25 cellular contexts compared by ENCODE assay signal in the genomic region with DNA sequence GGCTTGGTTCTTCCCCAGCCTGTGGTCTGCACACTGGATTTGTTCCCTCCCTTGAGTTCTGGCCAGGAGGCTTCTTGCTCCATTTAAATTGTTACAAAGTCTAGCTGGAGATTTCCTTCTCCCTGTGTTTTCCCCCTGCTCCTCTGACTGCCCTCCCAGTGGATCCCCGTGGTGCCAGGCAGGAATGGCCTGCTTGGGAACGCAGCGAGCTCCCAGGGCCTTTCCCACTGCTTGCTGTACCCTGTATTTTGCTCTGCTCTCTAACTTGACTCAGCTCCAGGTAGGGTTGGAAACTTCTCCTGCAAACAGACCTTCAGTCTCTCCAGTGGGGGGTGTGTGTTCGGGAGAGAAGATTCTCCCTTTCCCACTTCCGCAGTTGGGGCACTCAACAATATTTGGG.
"Had no signal": no experiment of that assay in that cellular context is flagged by ENCODE, and none has a peak within 500 bp of the region (broad histone marks: within the 10 kb centered on the region; RNA-seq: fewer than 3 reads in every experiment).

No MANE protein-coding gene starts in this region.

- H3K4me1 Mint-ChIP-seq: activated B cell treated with CpG ODN at 0.5 μM for 24 hours; activated CD4-positive, alpha-beta T cell treated with anti-CD3 and anti-CD28 coated beads, Interleukin-2, amount 10 ng/mL, durations not matched to agents 24 days and 14 days; activated naive CD8-positive, alpha-beta T cell treated with anti-CD3 and anti-CD28 coated beads, Interleukin-2, amount 50 U/mL, for 24 hours; central memory CD8-positive, alpha-beta T cell had no signal

- H3K9me3 Mint-ChIP-seq: activated CD4-positive, alpha-beta T cell treated with anti-CD3 and anti-CD28 coated beads, Interleukin-2, amount 10 ng/mL, durations not matched to agents 24 days and 14 days had no signal

- H3K4me1 ChIP-seq: ascending aorta, body of pancreas, SJSA1 had no signal

- H3K27me3 Mint-ChIP-seq: activated B cell treated with CpG ODN at 0.5 μM for 24 hours; activated CD4-positive, alpha-beta T cell treated with anti-CD3 and anti-CD28 coated beads, Interleukin-2, amount 10 ng/mL, durations not matched to agents 24 days and 14 days; activated naive CD8-positive, alpha-beta T cell treated with anti-CD3 and anti-CD28 coated beads, Interleukin-2, amount 50 U/mL, for 24 hours; central memory CD8-positive, alpha-beta T cell had no signal

- H3K27ac ChIP-seq: ascending aorta, body of pancreas, KMS-11, SJSA1 had no signal

- DNase-seq: activated B cell treated with CpG ODN at 0.5 μM for 24 hours; activated CD4-positive, alpha-beta T cell treated with anti-CD3 and anti-CD28 coated beads for 1 hour; activated CD4-positive, alpha-beta T cell treated with anti-CD3 and anti-CD28 coated beads, Interleukin-2, amount 10 ng/mL, durations not matched to agents 24 days and 14 days; activated CD4-positive, alpha-beta T cell treated with anti-CD3 and anti-CD28 coated beads, Interleukin-2, amount 50 U/mL, for 48 hours; activated effector memory CD4-positive, alpha-beta T cell treated with anti-CD3 and anti-CD28 coated beads, Interleukin-2, amount 50 U/mL, for 16 hours; activated naive CD4-positive, alpha-beta T cell treated with Interleukin-2 at 50 U/mL for 16 hours; activated naive CD8-positive, alpha-beta T cell treated with anti-CD3 and anti-CD28 coated beads, Interleukin-2, amount 50 U/mL, for 24 hours; activated T-cell treated with anti-CD3 and anti-CD28 coated beads, Interleukin-2, amount 50 U/mL, for 4 hours; amniotic stem cell; body of pancreas; MV-4-11; NCI-H1105 treated with DMSO at 0.1 percent for 48 hours; NCI-H1436 treated with DMSO at 0.1 percent for 48 hours; NCI-H187; NCI-H2081 treated with DMSO at 0.1 percent for 48 hours; NCI-H446; NCI-H524; PC-3; SHP77; SW 1271 had no signal

- H3K27ac Mint-ChIP-seq: activated B cell treated with CpG ODN at 0.5 μM for 24 hours; activated CD4-positive, alpha-beta T cell treated with anti-CD3 and anti-CD28 coated beads, Interleukin-2, amount 10 ng/mL, durations not matched to agents 24 days and 14 days; activated naive CD8-positive, alpha-beta T cell treated with anti-CD3 and anti-CD28 coated beads, Interleukin-2, amount 50 U/mL, for 24 hours; T-helper 2 cell treated with Interferon-gamma antibody and Interleukin-4, amounts not matched to agents 5 μg/mL and 100 μg/mL, for 36 hours had no signal

- H3K4me2 ChIP-seq: KMS-11 had no signal

- H3K27me3 ChIP-seq: ascending aorta, body of pancreas, SJSA1 had no signal

- H3K9ac ChIP-seq: KMS-11 had no signal

- H3K9me3 ChIP-seq: body of pancreas, SJSA1 had no signal

- H3K4me3 Mint-ChIP-seq: activated B cell treated with CpG ODN at 0.5 μM for 24 hours; activated CD4-positive, alpha-beta T cell treated with anti-CD3 and anti-CD28 coated beads, Interleukin-2, amount 10 ng/mL, durations not matched to agents 24 days and 14 days; activated naive CD8-positive, alpha-beta T cell treated with anti-CD3 and anti-CD28 coated beads, Interleukin-2, amount 50 U/mL, for 24 hours; activated T-cell treated with anti-CD3 and anti-CD28 coated beads, Interleukin-2, amount 50 U/mL, for 4 hours; central memory CD8-positive, alpha-beta T cell; T-helper 2 cell treated with Interferon-gamma antibody and Interleukin-4, amounts not matched to agents 5 μg/mL and 100 μg/mL, for 36 hours had no signal
